In the genomic region with DNA sequence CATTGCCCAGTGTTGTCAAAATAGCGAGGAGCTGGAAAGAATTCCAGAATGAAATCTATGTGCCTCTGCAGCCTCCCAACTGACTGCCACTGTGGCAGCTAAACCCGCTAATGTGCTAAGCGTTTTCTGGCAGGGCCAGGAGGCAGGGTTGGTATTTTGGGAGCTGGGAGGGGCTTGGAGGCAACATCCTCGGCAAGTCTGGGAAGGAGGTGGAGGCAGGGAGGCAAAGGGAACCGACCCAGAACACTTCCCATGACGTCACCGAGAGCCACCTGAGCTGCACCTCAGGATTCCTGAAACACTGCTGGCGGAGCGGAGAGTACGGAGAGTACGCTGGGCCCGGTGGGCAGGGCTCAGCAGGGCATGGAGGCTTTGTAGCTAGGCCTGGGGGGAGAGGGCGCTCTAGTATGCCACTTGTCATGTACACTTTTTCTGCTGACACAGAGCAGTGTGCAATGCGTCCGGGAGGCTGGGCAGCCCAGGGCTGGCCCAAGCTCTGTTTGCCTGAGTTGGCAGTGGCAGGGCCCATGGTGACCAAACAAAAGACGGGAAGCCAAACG, we compare ENCODE assay signal across 15 cellular contexts.
DNase-seq lines count a peak whose midpoint lies in the region; ATAC-seq and TF ChIP-seq lines count a peak whose summit lies in the region.
"Had no signal": no experiment of that assay in that cellular context is flagged by ENCODE, and none has a peak within 500 bp of the region (broad histone marks: within the 10 kb centered on the region; RNA-seq: fewer than 3 reads in every experiment).

No MANE protein-coding gene starts in this region.

- intact Hi-C loops in ascending aorta (cut with DNase I) (loop anchor here (1.0 to 10.0 kb wide), 5 partner anchors 66 to 258 kb away; a partner anchor contains a TSS), Right ventricle myocardium inferior (cut with DNase I) (loop anchor here (1.0 to 5.0 kb wide), 3 partner anchors 56 to 95 kb away; a partner anchor contains a TSS)
- intact Hi-C loops in activated naive CD4-positive, alpha-beta T cell treated with anti-CD3 and anti-CD28 coated beads for 36 hours (cut with micrococcal nuclease), result no loop called here

- H2BK15ac ChIP-seq in mesendoderm (replicated peaks; ENCODE audit: low read depth), result no peak overlapping the region

- no peak overlapping the region for H3K4ac ChIP-seq in mesendoderm (ENCODE audit: low read depth, low read length)

- H3K4me1 Mint-ChIP-seq in activated CD4-positive, alpha-beta T cell treated with anti-CD3 and anti-CD28 coated beads, Interleukin-2, amount 10 ng/mL, durations not matched to agents 7 days and 5 days, result peaks cover 17% of the 10 kb centered on the region
- H3K4me1 Mint-ChIP-seq in activated naive CD4-positive, alpha-beta T cell treated with anti-CD3 and anti-CD28 coated beads for 36 hours (ENCODE audit: low read depth), result peaks cover 29% of the 10 kb centered on the region

- H4K5ac ChIP-seq in mesendoderm (ENCODE audit: low read length), result no peak overlapping the region

- H3K4me3 ChIP-seq in ascending aorta (peak overlapping the region in 1 of 2 donors; percentile 35), mesendoderm (ENCODE audit: low read length) (no peak overlapping the region), stomach smooth muscle (ENCODE audit: low read length in 2 of 2) (peak overlapping the region; percentile 52 to 69)
- H3K4me3 ChIP-seq: vagina had no signal

- H3K27ac ChIP-seq in ascending aorta, result peak overlapping the region; percentile 87 to 89
- no peak overlapping the region for H3K27ac ChIP-seq in mesendoderm (ENCODE audit: low read depth, low read length)
- H3K27ac ChIP-seq in stomach smooth muscle (ENCODE audit: low read length), result peak overlapping the region; percentile 73
- H3K27ac ChIP-seq: vagina had no signal

- no peak overlapping the region for H4K8ac ChIP-seq in mesendoderm (ENCODE audit: low read depth, low read length)

- no CpG with 5 or more reads among the region's 17 CpGs for WGBS in mesendoderm (ENCODE audit: extremely low coverage, insufficient coverage, low lambda C conversion rate)

- H3K9me3 ChIP-seq in ascending aorta, result no peaks in the 10 kb centered on the region
- no peaks in the 10 kb centered on the region for H3K9me3 ChIP-seq in stomach smooth muscle (ENCODE audit: control insufficient read depth in 2 of 2, low read length in 2 of 2)
- H3K9me3 ChIP-seq: vagina had no signal

- no peak overlapping the region for H3K18ac ChIP-seq in mesendoderm (ENCODE audit: low read length)

- peaks cover 3% of the 10 kb centered on the region for H3K9me3 Mint-ChIP-seq in activated CD4-positive, alpha-beta T cell treated with anti-CD3 and anti-CD28 coated beads, Interleukin-2, amount 10 ng/mL, durations not matched to agents 7 days and 5 days
- H3K9me3 Mint-ChIP-seq in activated naive CD4-positive, alpha-beta T cell treated with anti-CD3 and anti-CD28 coated beads for 36 hours, result no peaks in the 10 kb centered on the region

- H3K36me3 ChIP-seq in ascending aorta (no peaks in the 10 kb centered on the region), mesendoderm (ENCODE audit: control insufficient read depth, insufficient read depth, low read length) (no peaks in the 10 kb centered on the region), stomach smooth muscle (ENCODE audit: control insufficient read depth in 2 of 2, insufficient read depth in 2 of 2, low read length in 2 of 2) (no peaks in the 10 kb centered on the region)
- H3K36me3 ChIP-seq: vagina had no signal

- H3K4me2 ChIP-seq in mesendoderm (ENCODE audit: low read length), result no peak overlapping the region

- CTCF ChIA-PET in activated CD4-positive, alpha-beta T cell treated with anti-CD3 and anti-CD28 coated beads, Interleukin-2, amount 10 ng/mL, durations not matched to agents 7 days and 5 days (lab: Charles Lee), result interaction anchor here (2.0 kb wide), 1 partner anchor 9 kb away, joined by 5 read pairs; no protein-coding TSS in a partner anchor
- CTCF ChIA-PET in activated naive CD4-positive, alpha-beta T cell treated with anti-CD3 and anti-CD28 coated beads for 36 hours (lab: Charles Lee), result no interaction called here

- H3K23ac ChIP-seq in mesendoderm (ENCODE audit: low read length), result no peak overlapping the region

- DNase-seq in ascending aorta (ENCODE audit: low spot score in 2 of 2) (peak; percentile 68 to 87), Right ventricle myocardium inferior (ENCODE audit: missing footprints) (peak; percentile 78), mesendoderm (peak; percentile 65)
- DNase-seq in activated CD4-positive, alpha-beta T cell treated with anti-CD3 and anti-CD28 coated beads, Interleukin-2, amount 10 ng/mL, durations not matched to agents 7 days and 5 days, result no peak
- no peak for DNase-seq in activated naive CD4-positive, alpha-beta T cell treated with anti-CD3 and anti-CD28 coated beads for 36 hours
- DNase-seq in stimulated activated CD4-positive, alpha-beta T cell treated with anti-CD3 and anti-CD28 coated beads, Interleukin-1b, Interleukin-23, amount 100 ng/mL, for 48 hours, result no peak
- DNase-seq: activated CD4-positive, alpha-beta T cell treated with anti-CD3 and anti-CD28 coated beads, Interleukin-2, amount 50 U/mL, for 1 hour; activated gamma-delta T cell treated with Interleukin-2 at 50 U/mL for 16 hours; CD4-positive, CD25-positive, alpha-beta regulatory T cell; dermis blood vessel endothelial cell; SW 1271 had no signal

- no peak overlapping the region for H3K56ac ChIP-seq in mesendoderm (ENCODE audit: low read length)

- H3K9ac ChIP-seq in mesendoderm (ENCODE audit: low read length) (no peak overlapping the region), stomach smooth muscle (ENCODE audit: low read length in 2 of 2) (peak overlapping the region; percentile 55 to 69)

- H3K27me3 ChIP-seq in ascending aorta, result no peaks in the 10 kb centered on the region
- no peaks in the 10 kb centered on the region for H3K27me3 ChIP-seq in mesendoderm (ENCODE audit: insufficient read depth, low read length, poor library complexity)
- H3K27me3 ChIP-seq in stomach smooth muscle (ENCODE audit: control insufficient read depth in 1 of 2, insufficient read depth in 2 of 2, low read length in 2 of 2), result no peaks in the 10 kb centered on the region
- H3K27me3 ChIP-seq: vagina had no signal

- H3K4me3 Mint-ChIP-seq in activated CD4-positive, alpha-beta T cell treated with anti-CD3 and anti-CD28 coated beads, Interleukin-2, amount 10 ng/mL, durations not matched to agents 7 days and 5 days, result no peak overlapping the region
- no peak overlapping the region for H3K4me3 Mint-ChIP-seq in activated naive CD4-positive, alpha-beta T cell treated with anti-CD3 and anti-CD28 coated beads for 36 hours
- H3K4me3 Mint-ChIP-seq: CD4-positive, CD25-positive, alpha-beta regulatory T cell had no signal

- H3K4me1 ChIP-seq in ascending aorta (peaks cover 8 to 13% of the 10 kb centered on the region in 2 donors), mesendoderm (ENCODE audit: control insufficient read depth, low read depth, low read length) (no peaks in the 10 kb centered on the region), stomach smooth muscle (ENCODE audit: control insufficient read depth, insufficient read depth, low read length) (peaks cover 27% of the 10 kb centered on the region)
- H3K4me1 ChIP-seq: vagina had no signal

- H3K79me1 ChIP-seq in mesendoderm (ENCODE audit: low read length), result no peaks in the 10 kb centered on the region

- no peak overlapping the region for H3K27ac Mint-ChIP-seq in activated CD4-positive, alpha-beta T cell treated with anti-CD3 and anti-CD28 coated beads, Interleukin-2, amount 10 ng/mL, durations not matched to agents 7 days and 5 days
- H3K27ac Mint-ChIP-seq in activated naive CD4-positive, alpha-beta T cell treated with anti-CD3 and anti-CD28 coated beads for 36 hours, result no peak overlapping the region
- H3K27ac Mint-ChIP-seq: CD4-positive, CD25-positive, alpha-beta regulatory T cell had no signal

- ATAC-seq in Right ventricle myocardium inferior (peak; percentile 94), HG02588 (IDR thresholded peaks at IDR 0.05; ENCODE audit: unreplicated experiment) (no peak)
- ATAC-seq: HCT116 had no signal

- peak in 1 of 3 experiments; percentile 18 for TF ChIP-seq CTCF in ascending aorta (IDR thresholded peaks at IDR 0.05)

- no peak overlapping the region for H2BK120ac ChIP-seq in mesendoderm (ENCODE audit: low read depth, low read length)

- no peaks in the 10 kb centered on the region for H3K36me3 Mint-ChIP-seq in activated CD4-positive, alpha-beta T cell treated with anti-CD3 and anti-CD28 coated beads, Interleukin-2, amount 10 ng/mL, durations not matched to agents 7 days and 5 days (ENCODE audit: low read depth)
- H3K36me3 Mint-ChIP-seq in activated naive CD4-positive, alpha-beta T cell treated with anti-CD3 and anti-CD28 coated beads for 36 hours (ENCODE audit: low read depth), result no peaks in the 10 kb centered on the region
- H3K36me3 Mint-ChIP-seq: CD4-positive, CD25-positive, alpha-beta regulatory T cell had no signal

- no peaks in the 10 kb centered on the region for H3K79me2 ChIP-seq in mesendoderm (ENCODE audit: control insufficient read depth, insufficient read depth, low read length)

- H2AK5ac ChIP-seq in mesendoderm (ENCODE audit: low read length), result no peak overlapping the region

- peaks cover 3% of the 10 kb centered on the region for H3K27me3 Mint-ChIP-seq in activated CD4-positive, alpha-beta T cell treated with anti-CD3 and anti-CD28 coated beads, Interleukin-2, amount 10 ng/mL, durations not matched to agents 7 days and 5 days
- no peaks in the 10 kb centered on the region for H3K27me3 Mint-ChIP-seq in activated naive CD4-positive, alpha-beta T cell treated with anti-CD3 and anti-CD28 coated beads for 36 hours (ENCODE audit: low read depth)
- H3K27me3 Mint-ChIP-seq: CD4-positive, CD25-positive, alpha-beta regulatory T cell had no signal

- POLR2A ChIA-PET in activated CD4-positive, alpha-beta T cell treated with anti-CD3 and anti-CD28 coated beads, Interleukin-2, amount 10 ng/mL, durations not matched to agents 7 days and 5 days (lab: Charles Lee), result no interaction called here

- H2BK5ac ChIP-seq in mesendoderm (ENCODE audit: low read length), result no peak overlapping the region

Comparison
In these comparisons a context has a peak if more than half of its experiments do, and no peak if none do; other contexts are left out.
1. DNase-seq: peak in ascending aorta (2 of 2), Right ventricle myocardium inferior (single experiment) and mesendoderm (single experiment); none in activated CD4-positive, alpha-beta T cell treated with anti-CD3 and anti-CD28 coated beads, Interleukin-2, amount 10 ng/mL, durations not matched to agents 7 days and 5 days (single experiment), activated naive CD4-positive, alpha-beta T cell treated with anti-CD3 and anti-CD28 coated beads for 36 hours (single experiment) and stimulated activated CD4-positive, alpha-beta T cell treated with anti-CD3 and anti-CD28 coated beads, Interleukin-1b, Interleukin-23, amount 100 ng/mL, for 48 hours (single experiment).